ENCODE assay signal across 7 cellular contexts in genomic region chr18:10989486-10989885, GRCh38.
"Had no signal": no experiment of that assay in that cellular context is flagged by ENCODE, and none has a peak within 500 bp of the region (broad histone marks: within the 10 kb centered on the region; RNA-seq: fewer than 3 reads in every experiment).

No MANE protein-coding gene starts in this region.

- ATAC-seq: GM12878 had no signal

- DNase-seq: GDM1, GF-D8 had no signal

- FAIRE-seq: G401.6, GM12878, GM12891, GM18507, GM19239 had no signal

- H3K4me3 ChIP-seq: GM12878 had no signal
